In the genomic region with DNA sequence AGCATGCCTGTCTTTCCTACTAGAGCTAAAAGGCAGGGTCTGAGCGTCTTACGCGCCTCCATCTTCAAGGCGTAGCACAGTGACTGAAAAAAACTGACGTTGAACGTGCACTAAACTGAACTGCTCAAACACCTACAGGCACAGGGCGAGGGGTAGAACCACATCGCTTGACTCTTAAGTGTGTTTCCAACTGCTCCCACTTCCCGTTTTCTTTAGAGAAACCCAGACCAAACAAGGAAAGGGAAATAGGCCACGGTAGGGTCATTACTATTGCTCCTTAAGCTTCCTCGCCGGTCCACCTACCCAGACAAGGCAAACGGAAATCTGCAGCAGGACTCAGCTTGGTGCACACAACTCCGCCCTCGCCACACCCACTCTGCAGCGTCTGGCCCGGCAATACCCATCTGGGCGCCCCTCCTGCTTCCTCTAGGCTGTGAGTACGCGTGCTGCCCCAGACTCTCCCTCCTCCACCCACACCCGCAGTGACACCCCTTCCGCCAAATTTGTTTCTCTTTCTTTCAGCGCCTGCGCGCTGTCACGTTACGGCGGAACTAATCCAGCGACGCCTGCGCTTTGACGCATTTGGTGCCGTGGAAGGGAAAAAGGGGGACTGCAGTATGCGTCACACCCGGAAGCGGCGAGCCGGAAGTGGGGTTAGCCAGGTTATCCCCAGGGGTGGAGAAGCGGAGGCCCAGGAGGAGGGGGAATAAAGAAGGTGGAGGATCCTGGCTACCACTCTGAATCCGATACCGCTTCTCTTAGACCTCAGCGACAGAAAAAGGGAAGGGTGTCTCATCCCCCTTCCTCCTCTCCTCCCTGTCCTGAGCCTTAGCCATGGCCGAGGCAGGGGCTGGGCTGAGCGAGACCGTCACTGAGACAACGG, we compare ENCODE assay signal across 8 cellular contexts. TPM values are rescaled to one million over a fixed set of nuclear protein-coding genes. Genes with fewer than 3 reads are reported as not detected.
DNase-seq lines count a peak whose midpoint lies in the region; ATAC-seq and TF ChIP-seq lines count a peak whose summit lies in the region.

A gene with protein sequence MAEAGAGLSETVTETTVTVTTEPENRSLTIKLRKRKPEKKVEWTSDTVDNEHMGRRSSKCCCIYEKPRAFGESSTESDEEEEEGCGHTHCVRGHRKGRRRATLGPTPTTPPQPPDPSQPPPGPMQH (plus strand): TSS at position 622 of the 883 bp plus-strand sequence. CDS start 213 bp downstream, at position 835.

- H3K79me2 ChIP-seq in SK-N-SH (ENCODE audit: insufficient read depth): peaks cover 33% of the 10 kb centered on the region

- H3K4me2 ChIP-seq in SK-N-SH: peak within 1 kb of the TSS; percentile 86

- TF ChIP-seq EP300 in SK-N-SH (IDR thresholded peaks at IDR 0.05; ENCODE audit: borderline replicate concordance in 1 of 2, low read depth in 1 of 2, low read length in 1 of 2) (no peak), gastroesophageal sphincter (IDR thresholded peaks at IDR 0.05) (no peak)

- under 1% methylated on average over 45 of the region's 46 CpGs for WGBS in SK-N-SH (ENCODE audit: low lambda C conversion rate)
- 0% methylated on average over 8 to 30 of the region's 46 CpGs for WGBS in gastroesophageal sphincter (ENCODE audit: low coverage in 1 of 2), 2 donors

- peak within 1 kb of the TSS; percentile 74 to 80 for H3K4me3 ChIP-seq in SK-N-SH (ENCODE audit: low read depth in 2 of 2, low read length in 1 of 2)
- H3K4me3 ChIP-seq in gastroesophageal sphincter: peak within 1 kb of the TSS; percentile 58 to 84
- H3K4me3 ChIP-seq in neutrophil (ENCODE audit: low read depth in 1 of 2, low read length in 1 of 2): peak within 1 kb of the TSS; percentile 71 to 75

- no peak for TF ChIP-seq RAD21 in SK-N-SH (IDR thresholded peaks at IDR 0.05; ENCODE audit: low read length)

- peak; percentile 75 to 85 for TF ChIP-seq POLR2A in gastroesophageal sphincter (IDR thresholded peaks at IDR 0.05)

- H3F3A ChIP-seq in SK-N-SH (replicated peaks; ENCODE audit: insufficient read depth): peaks cover 6% of the 10 kb centered on the region

- H3K27ac ChIP-seq in SK-N-SH (ENCODE audit: low read depth in 2 of 2, low read length in 1 of 2): peak within 1 kb of the TSS; percentile 84 to 97
- H3K27ac ChIP-seq in gastroesophageal sphincter: peak within 1 kb of the TSS; percentile 74 to 90 (median 86)
- peak within 1 kb of the TSS; percentile 95 for H3K27ac ChIP-seq in neutrophil
- H3K27ac ChIP-seq in substantia nigra (ENCODE audit: low read depth, low read length, poor library complexity, severe bottlenecking): peak within 1 kb of the TSS; percentile 94

- H3K9me2 ChIP-seq in SK-N-SH: no peaks in the 10 kb centered on the region

- peak within 1 kb of the TSS; percentile 69 for H3K9ac ChIP-seq in SK-N-SH

- H3K9me3 ChIP-seq in SK-N-SH (no peaks in the 10 kb centered on the region), gastroesophageal sphincter (no peaks in the 10 kb centered on the region), neutrophil (no peaks in the 10 kb centered on the region)

- TF ChIP-seq CTCF in SK-N-SH (IDR thresholded peaks at IDR 0.05) (no peak), gastroesophageal sphincter (IDR thresholded peaks at IDR 0.05) (peak in 1 of 4 experiments; percentile 15), neutrophil (IDR thresholded peaks at IDR 0.05) (peak; percentile 35)

- ATAC-seq in HG02571 (IDR thresholded peaks at IDR 0.05; ENCODE audit: unreplicated experiment) (peak; percentile 96), gastroesophageal sphincter (peak; percentile 98)

- DNase-seq in GM04504 (ENCODE audit: low read depth) (peak; percentile 98), NCI-H1048 (lab: John Stamatoyannopoulos, UW) (peak; percentile 97), SK-N-SH (peak; percentile 91), substantia nigra (lab: John Stamatoyannopoulos, UW) (peak; percentile 92 to 99 (median 98))
- DNase-seq in activated naive CD4-positive, alpha-beta T cell treated with anti-CD3 and anti-CD28 coated beads, Interleukin-2, amount 50 U/mL, for 16 hours: peak; percentile 99

- H3K36me3 ChIP-seq in SK-N-SH (replicated peaks in 1 of 2; ENCODE audit: control insufficient read depth in 1 of 2, insufficient read depth in 2 of 2, low read length in 1 of 2) (peaks cover 11 to 36% of the 10 kb centered on the region in 2 experiments), gastroesophageal sphincter (peaks cover 0 to 35% of the 10 kb centered on the region in 2 donors), neutrophil (peaks cover 28% of the 10 kb centered on the region)

- peaks cover 0 to 19% of the 10 kb centered on the region in 2 experiments; a peak in 2 of 4 replicates for H3K4me1 ChIP-seq in SK-N-SH (ENCODE audit: control insufficient read depth in 1 of 2, insufficient read depth in 2 of 2, low read depth in 1 of 2, low read length in 1 of 2)
- peaks cover 0 to 56% (median 16%) of the 10 kb centered on the region in 3 donors for H3K4me1 ChIP-seq in gastroesophageal sphincter
- peaks cover 28 to 31% of the 10 kb centered on the region in 2 experiments for H3K4me1 ChIP-seq in neutrophil (ENCODE audit: control insufficient read depth in 1 of 2, insufficient read depth in 1 of 2, low read depth in 1 of 2, low read length in 1 of 2)

- H2AFZ ChIP-seq in SK-N-SH (ENCODE audit: low read depth): peak within 1 kb of the TSS; percentile 90

- H3K27me3 ChIP-seq in SK-N-SH (ENCODE audit: insufficient read depth) (no peaks in the 10 kb centered on the region), gastroesophageal sphincter (peaks cover 15% of the 10 kb centered on the region), neutrophil (peaks cover 23% of the 10 kb centered on the region)

- CTCF ChIA-PET in SK-N-SH (lab: Yijun Ruan, JAX): interaction anchor here (1.6 kb wide), 1 partner anchor 64 kb away, joined by 6 read pairs; no protein-coding TSS in a partner anchor

- POLR2A ChIA-PET in SK-N-SH (lab: Yijun Ruan, JAX): interaction anchor here (1.0 to 1.3 kb wide), 4 partner anchors 8 to 36 kb away, joined by 3 to 6 read pairs (median 4); no protein-coding TSS in a partner anchor

- no peaks in the 10 kb centered on the region for H4K20me1 ChIP-seq in SK-N-SH (ENCODE audit: insufficient read depth)

TF ChIP-seq in SK-N-SH, 30 proteins besides CTCF, POLR2A, EP300 and RAD21 (continues in another document):
- TF ChIP-seq RFX5 (IDR thresholded peaks at IDR 0.05; ENCODE audit: low read length): peak; percentile 50; the same call in 1 of the 2 replicates
- TF ChIP-seq, protein P1, sequence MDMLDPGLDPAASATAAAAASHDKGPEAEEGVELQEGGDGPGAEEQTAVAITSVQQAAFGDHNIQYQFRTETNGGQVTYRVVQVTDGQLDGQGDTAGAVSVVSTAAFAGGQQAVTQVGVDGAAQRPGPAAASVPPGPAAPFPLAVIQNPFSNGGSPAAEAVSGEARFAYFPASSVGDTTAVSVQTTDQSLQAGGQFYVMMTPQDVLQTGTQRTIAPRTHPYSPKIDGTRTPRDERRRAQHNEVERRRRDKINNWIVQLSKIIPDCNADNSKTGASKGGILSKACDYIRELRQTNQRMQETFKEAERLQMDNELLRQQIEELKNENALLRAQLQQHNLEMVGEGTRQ (IDR thresholded peaks at IDR 0.05; ENCODE audit: borderline replicate concordance, low read depth, low read length): no peak
- TF ChIP-seq, protein P2, sequence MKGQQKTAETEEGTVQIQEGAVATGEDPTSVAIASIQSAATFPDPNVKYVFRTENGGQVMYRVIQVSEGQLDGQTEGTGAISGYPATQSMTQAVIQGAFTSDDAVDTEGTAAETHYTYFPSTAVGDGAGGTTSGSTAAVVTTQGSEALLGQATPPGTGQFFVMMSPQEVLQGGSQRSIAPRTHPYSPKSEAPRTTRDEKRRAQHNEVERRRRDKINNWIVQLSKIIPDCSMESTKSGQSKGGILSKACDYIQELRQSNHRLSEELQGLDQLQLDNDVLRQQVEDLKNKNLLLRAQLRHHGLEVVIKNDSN (IDR thresholded peaks at IDR 0.05; ENCODE audit: borderline replicate concordance, low read depth): no peak
- TF ChIP-seq, protein P3, sequence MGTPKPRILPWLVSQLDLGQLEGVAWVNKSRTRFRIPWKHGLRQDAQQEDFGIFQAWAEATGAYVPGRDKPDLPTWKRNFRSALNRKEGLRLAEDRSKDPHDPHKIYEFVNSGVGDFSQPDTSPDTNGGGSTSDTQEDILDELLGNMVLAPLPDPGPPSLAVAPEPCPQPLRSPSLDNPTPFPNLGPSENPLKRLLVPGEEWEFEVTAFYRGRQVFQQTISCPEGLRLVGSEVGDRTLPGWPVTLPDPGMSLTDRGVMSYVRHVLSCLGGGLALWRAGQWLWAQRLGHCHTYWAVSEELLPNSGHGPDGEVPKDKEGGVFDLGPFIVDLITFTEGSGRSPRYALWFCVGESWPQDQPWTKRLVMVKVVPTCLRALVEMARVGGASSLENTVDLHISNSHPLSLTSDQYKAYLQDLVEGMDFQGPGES (IDR thresholded peaks at IDR 0.05; ENCODE audit: low read depth, low read length): no peak
- TF ChIP-seq, protein P4, sequence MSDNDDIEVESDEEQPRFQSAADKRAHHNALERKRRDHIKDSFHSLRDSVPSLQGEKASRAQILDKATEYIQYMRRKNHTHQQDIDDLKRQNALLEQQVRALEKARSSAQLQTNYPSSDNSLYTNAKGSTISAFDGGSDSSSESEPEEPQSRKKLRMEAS (IDR thresholded peaks at IDR 0.05; ENCODE audit: low read depth): peak; percentile 91
- TF ChIP-seq JUND (IDR thresholded peaks at IDR 0.05): peak; percentile 37
- peak; percentile 94 for TF ChIP-seq NRF1 (IDR thresholded peaks at IDR 0.05; ENCODE audit: low read depth, low read length)
- TF ChIP-seq, protein P5, sequence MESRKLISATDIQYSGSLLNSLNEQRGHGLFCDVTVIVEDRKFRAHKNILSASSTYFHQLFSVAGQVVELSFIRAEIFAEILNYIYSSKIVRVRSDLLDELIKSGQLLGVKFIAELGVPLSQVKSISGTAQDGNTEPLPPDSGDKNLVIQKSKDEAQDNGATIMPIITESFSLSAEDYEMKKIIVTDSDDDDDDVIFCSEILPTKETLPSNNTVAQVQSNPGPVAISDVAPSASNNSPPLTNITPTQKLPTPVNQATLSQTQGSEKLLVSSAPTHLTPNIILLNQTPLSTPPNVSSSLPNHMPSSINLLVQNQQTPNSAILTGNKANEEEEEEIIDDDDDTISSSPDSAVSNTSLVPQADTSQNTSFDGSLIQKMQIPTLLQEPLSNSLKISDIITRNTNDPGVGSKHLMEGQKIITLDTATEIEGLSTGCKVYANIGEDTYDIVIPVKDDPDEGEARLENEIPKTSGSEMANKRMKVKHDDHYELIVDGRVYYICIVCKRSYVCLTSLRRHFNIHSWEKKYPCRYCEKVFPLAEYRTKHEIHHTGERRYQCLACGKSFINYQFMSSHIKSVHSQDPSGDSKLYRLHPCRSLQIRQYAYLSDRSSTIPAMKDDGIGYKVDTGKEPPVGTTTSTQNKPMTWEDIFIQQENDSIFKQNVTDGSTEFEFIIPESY (IDR thresholded peaks at IDR 0.05; ENCODE audit: borderline replicate concordance, low read depth): no peak
- TF ChIP-seq FOXJ3 (CRISPR knock-in tag; IDR thresholded peaks at IDR 0.05): no peak
- TF ChIP-seq CHD2 (IDR thresholded peaks at IDR 0.05; ENCODE audit: low read length, partially characterized antibody): peak; percentile 26

RNA-seq across cellular contexts. Expression of the gene that starts here (rescaled TPM):
- 46.8 and 52.8 TPM in 2 replicates for polyA plus RNA-seq in SK-N-SH (2012; rRNA removed)
- polyA plus RNA-seq in SK-N-SH (2012; cell fraction: cytosol; rRNA removed): 48.0 and 48.5 TPM in 2 replicates
- 26.3 and 37.4 TPM in 2 replicates for polyA plus RNA-seq in SK-N-SH (2012; cell fraction: nucleus; rRNA removed)
- total RNA-seq in gastroesophageal sphincter: 10 to 100 TPM; 49.4 to 63.1 (median 57.5) TPM

Comparison
In these comparisons a context has a peak if more than half of its experiments do, and no peak if none do; other contexts are left out.
1. Peak in every context shown above with its lines: DNase-seq, ATAC-seq, H3K4me3 ChIP-seq and H3K27ac ChIP-seq.